23 cellular contexts compared by ENCODE assay signal in the genomic region with DNA sequence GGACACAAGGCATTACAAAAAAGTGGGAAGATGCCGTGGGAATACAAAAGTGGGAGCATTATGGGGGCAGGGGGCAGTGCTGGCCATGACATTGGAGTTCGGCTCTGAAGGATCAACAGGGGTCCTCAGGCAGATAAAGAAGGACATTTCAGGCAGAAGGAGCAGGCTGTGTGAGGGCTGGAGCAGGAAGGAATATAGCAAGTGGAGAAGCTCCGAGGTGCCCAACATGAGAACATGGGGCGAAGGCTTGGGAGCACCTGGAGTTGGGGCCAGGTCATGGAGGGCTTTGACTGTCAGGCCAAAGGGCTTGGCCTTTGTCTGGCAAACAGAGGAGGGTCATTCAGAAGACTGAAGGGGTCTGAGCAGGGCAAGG. TPM values are rescaled to one million over a fixed set of nuclear protein-coding genes. Genes with fewer than 3 reads are reported as not detected.
A peak's percentile ranks its signal among the peaks of the same experiment; 100 is the strongest.
DNase-seq lines count a peak whose midpoint lies in the region; ATAC-seq and TF ChIP-seq lines count a peak whose summit lies in the region.
"Had no signal": no experiment of that assay in that cellular context is flagged by ENCODE, and none has a peak within 500 bp of the region (broad histone marks: within the 10 kb centered on the region; RNA-seq: fewer than 3 reads in every experiment).

No MANE protein-coding gene starts in this region.

- peaks cover 37% of the 10 kb centered on the region for H3K36me3 Mint-ChIP-seq in CD8-positive, alpha-beta T cell
- H3K36me3 Mint-ChIP-seq in neural progenitor cell = peaks cover 2% of the 10 kb centered on the region

- no peak for ATAC-seq in CD8-positive, alpha-beta T cell
- ATAC-seq in RWPE2 (ENCODE audit: low read depth) = no peak
- no peak for ATAC-seq in GM21367 (IDR thresholded peaks at IDR 0.05; ENCODE audit: unreplicated experiment)
- ATAC-seq in HG03045 (IDR thresholded peaks at IDR 0.05; ENCODE audit: unreplicated experiment) = no peak
- no peak for ATAC-seq in GM19397 (IDR thresholded peaks at IDR 0.05; ENCODE audit: unreplicated experiment)
- no peak for ATAC-seq in GM19395 (IDR thresholded peaks at IDR 0.05; ENCODE audit: unreplicated experiment)
- ATAC-seq: HepG2 had no signal

- peaks cover 7% of the 10 kb centered on the region for H3K36me3 ChIP-seq in CD8-positive, alpha-beta T cell (ENCODE audit: insufficient read depth, low read length)
- H3K36me3 ChIP-seq in RWPE2 (ENCODE audit: low read depth) (no peaks in the 10 kb centered on the region), esophagus squamous epithelium (peaks cover 0 to 29% (median 0%) of the 10 kb centered on the region in 3 donors), neural progenitor cell (no peaks in the 10 kb centered on the region)
- H3K36me3 ChIP-seq: Peyer's patch had no signal

- CTCF ChIA-PET in CD8-positive, alpha-beta T cell (lab: Charles Lee) = interaction anchor here (1.2 kb wide), 1 partner anchor 10 kb away, joined by 4 read pairs; the partner anchor contains the start of gene TMED9

- H3K27me3 ChIP-seq in CD8-positive, alpha-beta T cell (ENCODE audit: insufficient read depth, low read length) = no peaks in the 10 kb centered on the region
- H3K27me3 ChIP-seq in RWPE2 (ENCODE audit: insufficient read depth, poor library complexity, severe bottlenecking) (no peaks in the 10 kb centered on the region), esophagus squamous epithelium (no peaks in the 10 kb centered on the region), neural progenitor cell (peaks cover 22% of the 10 kb centered on the region)
- H3K27me3 ChIP-seq: Peyer's patch had no signal

- no peak for DNase-seq in CD8-positive, alpha-beta T cell
- peak; percentile 50 for DNase-seq in RWPE2 (ENCODE audit: low spot score)
- no peak for DNase-seq in esophagus squamous epithelium (lab: John Stamatoyannopoulos, UW)
- DNase-seq in neural progenitor cell (ENCODE audit: low spot score) = no peak
- DNase-seq: ACHN; Caco-2; DMS153; GDM1; KG1; NCI-H187; NCI-H2107; NCI-H510A; NCI-H748 treated with DMSO at 0.1 percent for 48 hours; NK-92 treated with Interleukin-12 subunit alpha and Interleukin-12 subunit beta, amount 100 ng/mL, for 24 hours; Peyer's patch; SHP77; SK-N-SH had no signal

- no peaks in the 10 kb centered on the region for H3K27me3 Mint-ChIP-seq in CD8-positive, alpha-beta T cell (ENCODE audit: low read depth)
- peaks cover 9% of the 10 kb centered on the region for H3K27me3 Mint-ChIP-seq in neural progenitor cell (ENCODE audit: insufficient read depth, low read depth)

- peaks cover 4% of the 10 kb centered on the region for H3K79me2 ChIP-seq in neural progenitor cell (ENCODE audit: low read depth)

- H3K9me3 Mint-ChIP-seq in CD8-positive, alpha-beta T cell = no peaks in the 10 kb centered on the region
- H3K9me3 Mint-ChIP-seq in neural progenitor cell = no peaks in the 10 kb centered on the region

- no peaks in the 10 kb centered on the region for H3K9me3 ChIP-seq in CD8-positive, alpha-beta T cell (ENCODE audit: low read length)
- H3K9me3 ChIP-seq in RWPE2 (ENCODE audit: severe bottlenecking) (no peaks in the 10 kb centered on the region), esophagus squamous epithelium (no peaks in the 10 kb centered on the region), neural progenitor cell (ENCODE audit: low read depth) (no peaks in the 10 kb centered on the region)
- H3K9me3 ChIP-seq: Caco-2, Peyer's patch, SK-N-SH had no signal

- peaks cover 17% of the 10 kb centered on the region for H3F3A ChIP-seq in neural progenitor cell (ENCODE audit: low read depth)

- peak overlapping the region; percentile 69 for H3K27ac Mint-ChIP-seq in CD8-positive, alpha-beta T cell
- H3K27ac Mint-ChIP-seq in neural progenitor cell = no peak overlapping the region

- intact Hi-C loops in CD8-positive, alpha-beta T cell (cut with DNase I, micrococcal nuclease) = loop anchor here in 1 of 2 experiments (5.0 kb wide), 2 partner anchors 290 to 470 kb away; partner anchors contain the start of genes MXD3 and NSD1
- intact Hi-C loops in esophagus squamous epithelium (cut with DNase I) = no loop called here

- no peaks in the 10 kb centered on the region for H4K20me1 ChIP-seq in neural progenitor cell (ENCODE audit: low read depth)

- no peak overlapping the region for H3K4me3 ChIP-seq in CD8-positive, alpha-beta T cell (ENCODE audit: low read depth, low read length)
- H3K4me3 ChIP-seq in RWPE2 (ENCODE audit: severe bottlenecking) = no peak overlapping the region
- no peak overlapping the region for H3K4me3 ChIP-seq in esophagus squamous epithelium
- H3K4me3 ChIP-seq in neural progenitor cell = no peak overlapping the region
- H3K4me3 ChIP-seq: Peyer's patch had no signal

- no peak overlapping the region for H3K27ac ChIP-seq in CD8-positive, alpha-beta T cell (ENCODE audit: low read depth, low read length)
- H3K27ac ChIP-seq in RWPE2 (ENCODE audit: poor library complexity, severe bottlenecking) (no peak overlapping the region), esophagus squamous epithelium (peak overlapping the region; percentile 9 to 55 (median 28)), neural progenitor cell (no peak overlapping the region)
- H3K27ac ChIP-seq: C4-2B, Peyer's patch had no signal

- WGBS in esophagus squamous epithelium, 2 donors = 66% methylated on average over 4 of the region's 4 CpGs

- H3K4me3 Mint-ChIP-seq in CD8-positive, alpha-beta T cell = no peak overlapping the region
- H3K4me3 Mint-ChIP-seq in neural progenitor cell = peak overlapping the region; percentile 33

- H3K4me1 Mint-ChIP-seq in CD8-positive, alpha-beta T cell (ENCODE audit: low read depth) = peaks cover 36% of the 10 kb centered on the region
- peaks cover 20% of the 10 kb centered on the region for H3K4me1 Mint-ChIP-seq in neural progenitor cell

- no peak for TF ChIP-seq POLR2A in esophagus squamous epithelium (IDR thresholded peaks at IDR 0.05)

- no peak overlapping the region for H2AFZ ChIP-seq in neural progenitor cell (replicated peaks)

- H3K4me1 ChIP-seq in CD8-positive, alpha-beta T cell (ENCODE audit: insufficient read depth, low read length) = peaks cover 20% of the 10 kb centered on the region
- H3K4me1 ChIP-seq in RWPE2 (ENCODE audit: insufficient read depth, poor library complexity, severe bottlenecking) (no peaks in the 10 kb centered on the region), esophagus squamous epithelium (peaks cover 25 to 56% (median 32%) of the 10 kb centered on the region in 3 donors), neural progenitor cell (no peaks in the 10 kb centered on the region)

- no peak overlapping the region for H3K9ac ChIP-seq in neural progenitor cell
- H3K9ac ChIP-seq: SK-N-SH had no signal

- no peak for TF ChIP-seq CTCF in CD8-positive, alpha-beta T cell (IDR thresholded peaks at IDR 0.05)
- TF ChIP-seq CTCF in RWPE2 (IDR thresholded peaks at IDR 0.05; ENCODE audit: poor library complexity, severe bottlenecking) (no peak), esophagus squamous epithelium (IDR thresholded peaks at IDR 0.05) (no peak), neural progenitor cell (IDR thresholded peaks at IDR 0.05) (no peak)

- POLR2A ChIA-PET in CD8-positive, alpha-beta T cell (lab: Charles Lee) = no interaction called here

- H3K4me2 ChIP-seq in neural progenitor cell = no peak overlapping the region
- H3K4me2 ChIP-seq: SK-N-SH had no signal

RNA-seq across cellular contexts. Expression of gene B4GALT7, which starts 2.5 kb away (rescaled TPM):
- total RNA-seq in CD8-positive, alpha-beta T cell = 10 to 100 TPM; 33.4 to 36.6 TPM
- total RNA-seq in esophagus squamous epithelium (10 to 100 TPM; 13.5 to 22.9 (median 15.8) TPM), neural progenitor cell (ENCODE audit: low replicate concordance) (11.6 and 23.1 TPM in 2 replicates)

RNA-seq across cellular contexts. Expression of gene TMED9, which starts 10.4 kb away (rescaled TPM):
- 10 to 100 TPM; 42.4 to 52.2 TPM for total RNA-seq in CD8-positive, alpha-beta T cell
- total RNA-seq in esophagus squamous epithelium = 100 to 1,000 TPM in 3 of 4 donors, 10 to 100 TPM in 1; 96.5 to 141 (median 119) TPM
- total RNA-seq in neural progenitor cell (ENCODE audit: low replicate concordance) = 30.9 and 49.0 TPM in 2 replicates

RNA-seq across cellular contexts. Expression of gene FAM193B, which starts 48.1 kb away (rescaled TPM):
- 100 to 1,000 TPM; 136 to 141 TPM for total RNA-seq in CD8-positive, alpha-beta T cell
- total RNA-seq in esophagus squamous epithelium (10 to 100 TPM; 28.5 to 52.1 (median 41.9) TPM), neural progenitor cell (ENCODE audit: low replicate concordance) (42.5 and 78.5 TPM in 2 replicates)

Comparison
In these comparisons a context has a peak if more than half of its experiments do, and no peak if none do; other contexts are left out.
1. H3K27ac ChIP-seq: peak in esophagus squamous epithelium (4 of 4); none in CD8-positive, alpha-beta T cell (single experiment), RWPE2 (single experiment) and neural progenitor cell (single experiment).